Comparison of ENCODE assay signal across 22 cellular contexts in the genomic region with DNA sequence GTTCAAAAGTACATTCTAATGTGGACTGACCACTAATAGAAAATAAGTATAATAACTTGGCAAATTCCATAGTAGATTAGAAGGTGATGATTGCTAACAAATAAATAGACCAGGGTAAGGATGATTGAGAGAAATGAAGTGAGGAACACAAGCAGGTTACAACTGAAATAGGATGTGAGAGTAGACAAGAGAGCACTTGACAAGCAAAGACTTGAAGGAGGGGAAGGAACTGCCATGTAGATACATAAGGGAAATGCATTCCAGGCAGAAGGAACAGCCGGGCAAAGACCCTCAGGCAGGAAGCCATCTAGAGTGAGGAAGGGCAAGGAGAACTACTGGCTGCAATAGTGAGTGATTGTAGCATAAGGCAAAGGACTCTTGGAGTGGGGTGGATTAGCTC. TPM values are rescaled to one million over a fixed set of nuclear protein-coding genes. Genes with fewer than 3 reads are reported as not detected.
A peak's percentile ranks its signal among the peaks of the same experiment; 100 is the strongest.
DNase-seq lines count a peak whose midpoint lies in the region; ATAC-seq, FAIRE-seq and TF ChIP-seq lines count a peak whose summit lies in the region.
"Had no signal": no experiment of that assay in that cellular context is flagged by ENCODE, and none has a peak within 500 bp of the region (broad histone marks: within the 10 kb centered on the region; RNA-seq: fewer than 3 reads in every experiment).

No MANE protein-coding gene starts in this region.

- no peak overlapping the region for H2BK12ac ChIP-seq in H1 (ENCODE audit: low read depth, low read length)

- no peak for TF ChIP-seq CTCF in GM23338 (conservative IDR thresholded peaks at IDR 0.05; ENCODE audit: low read depth in 2 of 2)
- TF ChIP-seq CTCF in H1 (IDR thresholded peaks at IDR 0.05; ENCODE audit: control extremely low read depth in 1 of 3, insufficient read depth in 1 of 3, low read depth in 1 of 3, low read length in 3 of 3): no peak
- no peak for TF ChIP-seq CTCF in osteoblast (IDR thresholded peaks at IDR 0.05; ENCODE audit: extremely low read depth, low read depth, low read length)
- TF ChIP-seq CTCF in foreskin keratinocyte (conservative IDR thresholded peaks at IDR 0.05): no peak

- H3K9me3 Mint-ChIP-seq in GM23338: no peaks in the 10 kb centered on the region
- H3K9me3 Mint-ChIP-seq in immature natural killer cell: peaks cover 0 to 1% (median 0%) of the 10 kb centered on the region in 6 donors
- H3K9me3 Mint-ChIP-seq: CD8-positive, alpha-beta memory T cell had no signal

- H2BK120ac ChIP-seq in H1 (replicated peaks; ENCODE audit: low read depth, low read length): no peak overlapping the region

- H3K27ac Mint-ChIP-seq in GM23338 (no peak overlapping the region), immature natural killer cell (no peak overlapping the region)

- no peak overlapping the region for H3K4ac ChIP-seq in H1 (replicated peaks; ENCODE audit: insufficient read length, low read depth, low read length)

- no peak for TF ChIP-seq RAD21 in H1 (IDR thresholded peaks at IDR 0.05 in 1 of 2, conservative IDR thresholded peaks at IDR 0.05 in 1 of 2; ENCODE audit: low read depth in 2 of 2, low read length in 2 of 2)

- H3K4me3 Mint-ChIP-seq in GM23338: no peak overlapping the region
- no peak overlapping the region for H3K4me3 Mint-ChIP-seq in immature natural killer cell
- H3K4me3 Mint-ChIP-seq: CD8-positive, alpha-beta memory T cell had no signal

- H3K79me2 ChIP-seq in GM23338 (replicated peaks; ENCODE audit: insufficient read depth) (no peaks in the 10 kb centered on the region), H1 (ENCODE audit: control insufficient read depth in 1 of 2, insufficient read depth in 2 of 2, low read length in 2 of 2) (no peaks in the 10 kb centered on the region), osteoblast (ENCODE audit: insufficient read depth, low read length) (no peaks in the 10 kb centered on the region)

- no peaks in the 10 kb centered on the region for H3F3A ChIP-seq in GM23338 (replicated peaks; ENCODE audit: low read depth)

- H3K27me3 ChIP-seq in GM23338 (ENCODE audit: insufficient read depth) (no peaks in the 10 kb centered on the region), H1 (replicated peaks in 1 of 4; ENCODE audit: control insufficient read depth in 3 of 4, extremely low read depth in 1 of 4, insufficient read depth in 3 of 4, low read length in 3 of 4) (no peaks in the 10 kb centered on the region), osteoblast (ENCODE audit: insufficient read depth, low read length) (no peaks in the 10 kb centered on the region), foreskin keratinocyte (peaks cover 9% of the 10 kb centered on the region)
- H3K27me3 ChIP-seq: BLaER1 treated with 17β-estradiol and CSF1 and Interleukin-3, amounts not matched to agents 10 nM and 100 nM had no signal

- H3K27me3 Mint-ChIP-seq in GM23338 (ENCODE audit: insufficient read depth, low read depth, poor library complexity) (no peaks in the 10 kb centered on the region), immature natural killer cell (ENCODE audit: low read depth in 3 of 3) (no peaks in the 10 kb centered on the region)

- FAIRE-seq in GM12891 (lab: Jason Lieb, UNC): peak; percentile 69
- FAIRE-seq in H1 (lab: Jason Lieb, UNC): no peak

- H3K36me3 ChIP-seq in GM23338 (ENCODE audit: insufficient read depth) (no peaks in the 10 kb centered on the region), H1 (ENCODE audit: control insufficient read depth in 2 of 4, insufficient read depth in 4 of 4, low read length in 3 of 4) (no peaks in the 10 kb centered on the region), osteoblast (ENCODE audit: insufficient read depth, low read length) (no peaks in the 10 kb centered on the region)
- H3K36me3 ChIP-seq: BLaER1 treated with 17β-estradiol and CSF1 and Interleukin-3, amounts not matched to agents 10 nM and 100 nM had no signal

- no peak overlapping the region for H2BK15ac ChIP-seq in H1 (ENCODE audit: low read length)

- no peak overlapping the region for H3K4me3 ChIP-seq in GM23338
- H3K4me3 ChIP-seq in H1 (ENCODE audit: extremely low read depth in 1 of 4, insufficient read depth in 2 of 4, low read depth in 3 of 4, low read length in 4 of 4): no peak overlapping the region
- no peak overlapping the region for H3K4me3 ChIP-seq in osteoblast (ENCODE audit: insufficient read depth, low read length)
- H3K4me3 ChIP-seq: BLaER1 treated with 17β-estradiol and CSF1 and Interleukin-3, amounts not matched to agents 10 nM and 100 nM; SK-N-MC had no signal

- no peaks in the 10 kb centered on the region; the same call in 1 of the 2 replicates for H3K23me2 ChIP-seq in H1 (ENCODE audit: low read depth, low read length)

- no peak overlapping the region for H3K27ac ChIP-seq in GM23338 (ENCODE audit: low read depth)
- H3K27ac ChIP-seq in H1 (ENCODE audit: low read depth, low read length): no peak overlapping the region
- no peak overlapping the region for H3K27ac ChIP-seq in osteoblast (ENCODE audit: low read depth, low read length)
- H3K27ac ChIP-seq in foreskin keratinocyte: no peak overlapping the region
- H3K27ac ChIP-seq: BLaER1 treated with 17β-estradiol and CSF1 and Interleukin-3, amounts not matched to agents 10 nM and 100 nM; SK-N-MC had no signal

- DNase-seq in GM12891 (ENCODE audit: insufficient read length, low spot score) (no peak), GM23338 (ENCODE audit: low spot score) (no peak), H1 (ENCODE audit: low read depth in 1 of 2, low spot score in 2 of 2) (no peak), osteoblast (ENCODE audit: insufficient read length, low spot score, missing footprints) (no peak), foreskin keratinocyte (no peak), immature natural killer cell (no peak)
- DNase-seq: CD8-positive, alpha-beta memory T cell; DMS53; EL; GOT3; MM.1S; NCI-H1105 treated with DMSO at 0.1 percent for 48 hours; NCI-H1694; NCI-H510A treated with DMSO at 0.1 percent for 48 hours; NCI-H82; SHP77 had no signal

- no peak overlapping the region for H3K23ac ChIP-seq in H1 (ENCODE audit: insufficient read length)

- H3K4me2 ChIP-seq in GM23338: no peak overlapping the region
- no peak overlapping the region for H3K4me2 ChIP-seq in H1 (ENCODE audit: insufficient read depth in 1 of 2, low read depth in 2 of 2, low read length in 2 of 2)
- H3K4me2 ChIP-seq in osteoblast (ENCODE audit: insufficient read depth, low read length): no peak overlapping the region

- peaks cover 12% of the 10 kb centered on the region for H3K4me1 Mint-ChIP-seq in GM23338
- H3K4me1 Mint-ChIP-seq in immature natural killer cell: peaks cover 0 to 6% of the 10 kb centered on the region in 2 donors
- H3K4me1 Mint-ChIP-seq: CD8-positive, alpha-beta memory T cell had no signal

- H3K56ac ChIP-seq in H1 (replicated peaks; ENCODE audit: insufficient read length, low read depth, low read length): no peak overlapping the region

- no peak overlapping the region for H2BK5ac ChIP-seq in H1 (ENCODE audit: low read depth, low read length)

- no peak for TF ChIP-seq EP300 in H1 (IDR thresholded peaks at IDR 0.05; ENCODE audit: borderline replicate concordance in 1 of 2, low read depth in 2 of 2, low read length in 2 of 2)

- H3K79me1 ChIP-seq in H1 (ENCODE audit: low read depth, low read length): no peaks in the 10 kb centered on the region

- H2AK5ac ChIP-seq in H1 (ENCODE audit: low read depth, low read length): no peak overlapping the region

- H2AFZ ChIP-seq in GM23338 (peak overlapping the region; percentile 67), H1 (ENCODE audit: low read length) (peak overlapping the region; percentile 54; the same call in 1 of the 2 replicates), osteoblast (ENCODE audit: low read length) (peak overlapping the region; percentile 7)

- CTCF ChIA-PET in H1 (lab: Charles Lee; ENCODE audit: partially characterized antibody): interaction anchor here (1.6 to 4.9 kb wide), 4 partner anchors 12 to 142 kb away, joined by 3 to 32 read pairs (median 8); no protein-coding TSS in a partner anchor

- H4K8ac ChIP-seq in H1 (ENCODE audit: extremely low read depth, insufficient read depth, low read length): no peak overlapping the region

- no peak overlapping the region for H3K9ac ChIP-seq in H1 (replicated peaks in 1 of 4; ENCODE audit: extremely low read depth in 1 of 4, low read depth in 3 of 4, low read length in 3 of 4)
- H3K9ac ChIP-seq: BLaER1 treated with 17β-estradiol and CSF1 and Interleukin-3, amounts not matched to agents 10 nM and 100 nM had no signal

- H4K5ac ChIP-seq in H1 (ENCODE audit: insufficient read length, low read depth, low read length): no peak overlapping the region

- H4K91ac ChIP-seq in H1 (replicated peaks; ENCODE audit: insufficient read length, low read length): no peak overlapping the region

- WGBS in H1 (ENCODE audit: extremely low coverage in 1 of 2, insufficient coverage in 1 of 2, insufficient read length in 1 of 2, insufficient replicate concordance in 2 of 2, low coverage in 1 of 2, low lambda C conversion rate in 2 of 2, missing lambda C conversion rate in 1 of 2), 2 experiments: 84% methylated on average over 1 of the region's 1 CpG; no CpG with 5 or more reads in 1 of the 2 experiments

- ATAC-seq in GM23338 (no peak), foreskin keratinocyte (no peak), GM19395 (IDR thresholded peaks at IDR 0.05; ENCODE audit: unreplicated experiment) (no peak), HG03045 (IDR thresholded peaks at IDR 0.05; ENCODE audit: unreplicated experiment) (no peak)

- no peak overlapping the region for H3K18ac ChIP-seq in H1 (ENCODE audit: extremely low read depth, low read length)

- no peak overlapping the region for H3K14ac ChIP-seq in H1 (ENCODE audit: insufficient read length)

- no peaks in the 10 kb centered on the region for H3K9me3 ChIP-seq in H1 (ENCODE audit: insufficient read depth in 2 of 2, low read depth in 1 of 2, low read length in 1 of 2)
- H3K9me3 ChIP-seq in osteoblast (ENCODE audit: low read depth, low read length): no peaks in the 10 kb centered on the region
- H3K9me3 ChIP-seq: BLaER1 treated with 17β-estradiol and CSF1 and Interleukin-3, amounts not matched to agents 10 nM and 100 nM had no signal

- no peaks in the 10 kb centered on the region for H3K36me3 Mint-ChIP-seq in GM23338 (ENCODE audit: low read depth)
- peaks cover 0 to 3% (median 0%) of the 10 kb centered on the region in 3 donors for H3K36me3 Mint-ChIP-seq in immature natural killer cell

- TF ChIP-seq POLR2A in GM12891 (IDR thresholded peaks at IDR 0.05; ENCODE audit: low read depth, low read length) (no peak), H1 (IDR thresholded peaks at IDR 0.05; ENCODE audit: control extremely low read depth in 1 of 2, low read depth in 2 of 2, low read length in 2 of 2) (no peak)

- H3K4me1 ChIP-seq in GM23338 (ENCODE audit: insufficient read depth) (peaks cover 3% of the 10 kb centered on the region; the same call in 1 of the 2 replicates), H1 (replicated peaks in 1 of 4; ENCODE audit: control insufficient read depth in 3 of 4, insufficient read depth in 4 of 4, low read length in 3 of 4) (peaks cover 0 to 3% (median 0%) of the 10 kb centered on the region in 4 experiments; a peak in 3 of 7 replicates), osteoblast (ENCODE audit: insufficient read depth, low read length) (peaks cover 7% of the 10 kb centered on the region), foreskin keratinocyte (no peaks in the 10 kb centered on the region)

- 0 out of 2 replicates have a peak, but pooled peaks cover 3% of the 10 kb centered on the region for H3K9me2 ChIP-seq in GM23338 (ENCODE audit: insufficient read depth)

- POLR2A ChIA-PET in H1 (lab: Charles Lee; ENCODE audit: partially characterized antibody): no interaction called here

- no peak overlapping the region for H2BK20ac ChIP-seq in H1 (ENCODE audit: low read length)

- no peaks in the 10 kb centered on the region for H4K20me1 ChIP-seq in GM23338 (replicated peaks; ENCODE audit: insufficient read depth)
- H4K20me1 ChIP-seq in H1 (replicated peaks in 1 of 2; ENCODE audit: control insufficient read depth in 1 of 2, insufficient read depth in 2 of 2, low read length in 2 of 2): no peaks in the 10 kb centered on the region
- H4K20me1 ChIP-seq in osteoblast (ENCODE audit: insufficient read depth, low read length): no peaks in the 10 kb centered on the region
- H4K20me1 ChIP-seq: BLaER1 treated with 17β-estradiol and CSF1 and Interleukin-3, amounts not matched to agents 10 nM and 100 nM had no signal

RNA-seq across cellular contexts. Expression of a gene that starts 5.0 kb away (rescaled TPM):
- polyA plus RNA-seq in GM12891 (2012; ENCODE audit: low read depth, missing spikeins): 4.9 TPM
- total RNA-seq in GM23338 (2014; rRNA removed; shearing (Covaris generic)): not detected in 2 replicates
- polyA plus RNA-seq in GM23338 (2016; fragmentation: Nextera tagmentation; extraction: Ambion mirVana) (not detected in 2 replicates), H1 (2011; rRNA removed) (not detected in 2 replicates), foreskin keratinocyte (not detected in 2 replicates), immature natural killer cell (not detected)
- not detected in 2 replicates for total RNA-seq in H1 (2021; fragmentation: NEBNext Ultra II Directional; extraction: Animal tissue kit (Norgen Biotek cat#: 25700))
- polyA plus RNA-seq in H1 (2011; cell fraction: cytosol; rRNA removed): not detected
- polyA plus RNA-seq in H1 (2011; cell fraction: nucleus; rRNA removed): not detected
- polyA plus RNA-seq in H1 (2012, experiment 1 of 2): not detected in 4 replicates
- not detected for polyA plus RNA-seq in H1 (2012, experiment 2 of 2)
- polyA plus RNA-seq in H1 (2013, experiment 1 of 2): not detected
- polyA plus RNA-seq in H1 (2013, experiment 2 of 2): not detected
- polyA minus RNA-seq in H1 (2011; rRNA and poly(A)+ RNA removed): not detected in 2 replicates
- not detected for polyA minus RNA-seq in H1 (2011; cell fraction: cytosol; rRNA and poly(A)+ RNA removed)
- polyA minus RNA-seq in H1 (2011; cell fraction: nucleus; rRNA and poly(A)+ RNA removed): not detected
- total RNA-seq in osteoblast (under 0.01 and 0.36 TPM in 2 replicates), foreskin keratinocyte (not detected in 2 replicates)
- total RNA-seq: LHCN-M2, RPMI7951 had no signal
- polyA plus RNA-seq: CD8-positive, alpha-beta memory T cell had no signal

RNA-seq across cellular contexts. Expression of a gene that starts 23.4 kb away (rescaled TPM):
- 18.0 TPM for polyA plus RNA-seq in GM12891 (2012; ENCODE audit: low read depth, missing spikeins)
- 3.4 and 4.4 TPM in 2 replicates for total RNA-seq in GM23338 (2014; rRNA removed; shearing (Covaris generic))
- polyA plus RNA-seq in GM23338 (2016; fragmentation: Nextera tagmentation; extraction: Ambion mirVana): 1.2 and 1.7 TPM in 2 replicates
- 4.1 and 4.2 TPM in 2 replicates for total RNA-seq in H1 (2021; fragmentation: NEBNext Ultra II Directional; extraction: Animal tissue kit (Norgen Biotek cat#: 25700))
- 2.3 and 2.6 TPM in 2 replicates for polyA plus RNA-seq in H1 (2011; rRNA removed)
- 2.8 TPM for polyA plus RNA-seq in H1 (2011; cell fraction: cytosol; rRNA removed)
- 2.3 TPM for polyA plus RNA-seq in H1 (2011; cell fraction: nucleus; rRNA removed)
- 2.5 to 3.7 TPM (median 3.5 TPM) in 4 replicates for polyA plus RNA-seq in H1 (2012, experiment 1 of 2)
- 1.7 TPM for polyA plus RNA-seq in H1 (2012, experiment 2 of 2)
- polyA plus RNA-seq in H1 (2013, experiment 1 of 2): 1.8 TPM
- polyA plus RNA-seq in H1 (2013, experiment 2 of 2): 1.7 TPM
- polyA minus RNA-seq in H1 (2011; rRNA and poly(A)+ RNA removed): 4.2 and 4.6 TPM in 2 replicates
- polyA minus RNA-seq in H1 (2011; cell fraction: cytosol; rRNA and poly(A)+ RNA removed): 1.9 TPM
- polyA minus RNA-seq in H1 (2011; cell fraction: nucleus; rRNA and poly(A)+ RNA removed): 1.8 TPM
- total RNA-seq in osteoblast: 7.2 and 8.3 TPM in 2 replicates
- total RNA-seq in foreskin keratinocyte: 0.99 and 1.0 TPM in 2 replicates
- polyA plus RNA-seq in foreskin keratinocyte: 0.48 and 0.50 TPM in 2 replicates
- polyA plus RNA-seq in immature natural killer cell: 10 to 100 TPM in 1 of 3 donors, 1 to 10 TPM in 2; 7.5 to 13.9 (median 9.4) TPM

RNA-seq across cellular contexts. Expression of a gene that starts 43.3 kb away (rescaled TPM):
- 38.7 TPM for polyA plus RNA-seq in GM12891 (2012; ENCODE audit: low read depth, missing spikeins)
- not detected in 2 replicates for total RNA-seq in GM23338 (2014; rRNA removed; shearing (Covaris generic))
- polyA plus RNA-seq in GM23338 (2016; fragmentation: Nextera tagmentation; extraction: Ambion mirVana) (not detected in 2 replicates), H1 (2011; rRNA removed) (0.03 and 0.11 TPM in 2 replicates), foreskin keratinocyte (not detected in 2 replicates), immature natural killer cell (not detected)
- not detected in 2 replicates for total RNA-seq in H1 (2021; fragmentation: NEBNext Ultra II Directional; extraction: Animal tissue kit (Norgen Biotek cat#: 25700))
- 0.13 TPM for polyA plus RNA-seq in H1 (2011; cell fraction: cytosol; rRNA removed)
- polyA plus RNA-seq in H1 (2011; cell fraction: nucleus; rRNA removed): not detected
- 0.08 TPM in 1 of 4 replicates, not detected in the others for polyA plus RNA-seq in H1 (2012, experiment 1 of 2)
- not detected for polyA plus RNA-seq in H1 (2012, experiment 2 of 2)
- 0.06 TPM for polyA plus RNA-seq in H1 (2013, experiment 1 of 2)
- polyA plus RNA-seq in H1 (2013, experiment 2 of 2): 0.04 TPM
- 0.37 and 0.54 TPM in 2 replicates for polyA minus RNA-seq in H1 (2011; rRNA and poly(A)+ RNA removed)
- not detected for polyA minus RNA-seq in H1 (2011; cell fraction: cytosol; rRNA and poly(A)+ RNA removed)
- not detected for polyA minus RNA-seq in H1 (2011; cell fraction: nucleus; rRNA and poly(A)+ RNA removed)
- total RNA-seq in osteoblast (2.5 and 3.2 TPM in 2 replicates), foreskin keratinocyte (not detected in 2 replicates)
- total RNA-seq: LHCN-M2, RPMI7951 had no signal

RNA-seq across cellular contexts. Expression of a gene that starts 57.7 kb away (rescaled TPM):
- polyA plus RNA-seq in GM12891 (2012; ENCODE audit: low read depth, missing spikeins): 2.1 TPM
- not detected in 2 replicates for total RNA-seq in GM23338 (2014; rRNA removed; shearing (Covaris generic))
- polyA plus RNA-seq in GM23338 (2016; fragmentation: Nextera tagmentation; extraction: Ambion mirVana) (0.36 and 0.37 TPM in 2 replicates), H1 (2011; rRNA removed) (1.1 and 1.2 TPM in 2 replicates), foreskin keratinocyte (0.39 and 0.40 TPM in 2 replicates), immature natural killer cell (1 to 10 TPM in 1 of 3 donors, under 1 TPM in 1, not detected in 1; 0.50 to 3.6 TPM)
- 0.19 and 0.65 TPM in 2 replicates for total RNA-seq in H1 (2021; fragmentation: NEBNext Ultra II Directional; extraction: Animal tissue kit (Norgen Biotek cat#: 25700))
- polyA plus RNA-seq in H1 (2011; cell fraction: cytosol; rRNA removed): 1.1 TPM
- 3.3 TPM for polyA plus RNA-seq in H1 (2011; cell fraction: nucleus; rRNA removed)
- 0.47 to 0.56 TPM (median 0.55 TPM) in 4 replicates for polyA plus RNA-seq in H1 (2012, experiment 1 of 2)
- 0.12 TPM for polyA plus RNA-seq in H1 (2012, experiment 2 of 2)
- polyA plus RNA-seq in H1 (2013, experiment 1 of 2): 0.28 TPM
- 0.28 TPM for polyA plus RNA-seq in H1 (2013, experiment 2 of 2)
- 0.29 and 1.6 TPM in 2 replicates for polyA minus RNA-seq in H1 (2011; rRNA and poly(A)+ RNA removed)
- not detected for polyA minus RNA-seq in H1 (2011; cell fraction: cytosol; rRNA and poly(A)+ RNA removed)
- polyA minus RNA-seq in H1 (2011; cell fraction: nucleus; rRNA and poly(A)+ RNA removed): 3.6 TPM
- total RNA-seq in osteoblast (1.1 and 1.8 TPM in 2 replicates), foreskin keratinocyte (0.34 and 0.39 TPM in 2 replicates)
- total RNA-seq: LHCN-M2, RPMI7951 had no signal

Comparison
In these comparisons a context has a peak if more than half of its experiments do, and no peak if none do; other contexts are left out.
1. H2AFZ ChIP-seq: peak in every context shown above with its lines; median percentile 67 in GM23338; 54 in H1; 7 in osteoblast.